18 cellular contexts compared by ENCODE assay signal in the genomic region with DNA sequence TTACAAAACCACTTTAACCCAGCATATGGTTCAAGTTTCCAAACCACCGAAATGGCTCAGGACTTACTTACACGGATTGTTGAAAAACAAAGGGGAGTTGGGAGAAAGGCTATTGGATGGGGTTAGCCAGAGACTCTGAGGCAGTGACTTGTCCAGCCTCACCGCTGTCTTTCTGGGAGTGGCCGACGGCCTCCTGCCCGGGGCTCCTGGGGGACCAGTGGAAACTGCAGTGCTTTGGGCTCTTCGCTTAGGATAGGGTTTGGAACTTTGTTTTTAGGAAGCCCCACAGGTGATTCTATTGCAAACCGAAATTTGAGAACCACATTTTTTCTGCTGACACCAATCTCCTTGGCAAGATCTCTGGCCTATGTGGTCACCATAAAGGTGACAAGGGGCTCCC. TPM values are rescaled to one million over a fixed set of nuclear protein-coding genes. Genes with fewer than 3 reads are reported as not detected.
DNase-seq lines count a peak whose midpoint lies in the region; ATAC-seq, FAIRE-seq and TF ChIP-seq lines count a peak whose summit lies in the region.
"Had no signal": no experiment of that assay in that cellular context is flagged by ENCODE, and none has a peak within 500 bp of the region (broad histone marks: within the 10 kb centered on the region; RNA-seq: fewer than 3 reads in every experiment).

No MANE protein-coding gene starts in this region.

- H3K4me2 ChIP-seq in mesendoderm (ENCODE audit: low read length): no peak overlapping the region
- H3K4me2 ChIP-seq: BLaER1, GM23338 had no signal

- no peak overlapping the region for H4K5ac ChIP-seq in mesendoderm (ENCODE audit: low read length)

- H3K18ac ChIP-seq in mesendoderm (ENCODE audit: low read length): no peak overlapping the region

- H2BK15ac ChIP-seq in mesendoderm (replicated peaks; ENCODE audit: low read depth): no peak overlapping the region

- no peak overlapping the region for H4K8ac ChIP-seq in mesendoderm (ENCODE audit: low read depth, low read length)

- H3K9me3 Mint-ChIP-seq in stimulated activated effector memory CD8-positive, alpha-beta T cell treated with anti-CD3 and anti-CD28 coated beads, Interleukin-12 subunit alpha, Interleukin-12 subunit beta, amount 100 ng/mL, for 72 hours: no peaks in the 10 kb centered on the region
- H3K9me3 Mint-ChIP-seq: GM23338 had no signal

- no peak overlapping the region for H3K4me3 ChIP-seq in bronchial epithelial cell (ENCODE audit: low read depth, low read length)
- no peak overlapping the region for H3K4me3 ChIP-seq in mesendoderm (ENCODE audit: low read length)
- H3K4me3 ChIP-seq: BLaER1, GM23338 had no signal

- no peak overlapping the region for H3K9ac ChIP-seq in mesendoderm (ENCODE audit: low read length)
- H3K9ac ChIP-seq: BLaER1 had no signal

- TF ChIP-seq CTCF in bronchial epithelial cell (IDR thresholded peaks at IDR 0.05; ENCODE audit: insufficient read depth, low read length, severe bottlenecking): no peak

- H3K4me1 ChIP-seq in mesendoderm (ENCODE audit: control insufficient read depth, low read depth, low read length): peaks cover 6% of the 10 kb centered on the region

- no peak overlapping the region for H2BK120ac ChIP-seq in mesendoderm (ENCODE audit: low read depth, low read length)

- FAIRE-seq in bronchial epithelial cell (lab: Jason Lieb, UNC): peak; percentile 18
- FAIRE-seq: G401.6, GM12891, H54 had no signal

- WGBS in mesendoderm (ENCODE audit: extremely low coverage, insufficient coverage, low lambda C conversion rate): no CpG with 5 or more reads among the region's 8 CpGs

- H3K27me3 ChIP-seq in bronchial epithelial cell (ENCODE audit: control insufficient read depth, insufficient read depth, low read length) (peaks cover 3% of the 10 kb centered on the region), mesendoderm (ENCODE audit: insufficient read depth, low read length, poor library complexity) (no peaks in the 10 kb centered on the region)
- H3K27me3 ChIP-seq: BLaER1 had no signal

- H3K79me2 ChIP-seq in mesendoderm (ENCODE audit: control insufficient read depth, insufficient read depth, low read length): no peaks in the 10 kb centered on the region

- peak; percentile 44 for DNase-seq in NCI-H2107 (lab: John Stamatoyannopoulos, UW)
- no peak for DNase-seq in NCI-H2107 treated with DMSO at 0.1 percent for 48 hours (lab: John Stamatoyannopoulos, UW; ENCODE audit: unreplicated experiment)
- peak; percentile 10 to 42 for DNase-seq in NCI-H187 (lab: John Stamatoyannopoulos, UW)
- no peak for DNase-seq in bronchial epithelial cell (ENCODE audit: low read depth)
- DNase-seq in stimulated activated effector memory CD8-positive, alpha-beta T cell treated with anti-CD3 and anti-CD28 coated beads, Interleukin-12 subunit alpha, Interleukin-12 subunit beta, amount 100 ng/mL, for 72 hours (ENCODE audit: low spot score in 2 of 2): no peak
- no peak for DNase-seq in inferior parietal cortex (ENCODE audit: extremely low spot score)
- DNase-seq in NCI-H774 (lab: John Stamatoyannopoulos, UW): no peak
- no peak for DNase-seq in mesendoderm
- DNase-seq: 8988T; CD4-positive, alpha-beta memory T cell; HCEC 1CT had no signal

- no peak overlapping the region for H3K27ac Mint-ChIP-seq in stimulated activated effector memory CD8-positive, alpha-beta T cell treated with anti-CD3 and anti-CD28 coated beads, Interleukin-12 subunit alpha, Interleukin-12 subunit beta, amount 100 ng/mL, for 72 hours
- H3K27ac Mint-ChIP-seq: CD14-positive monocyte; CD4-positive, alpha-beta memory T cell; GM23338 had no signal

- no peak overlapping the region for H2AK5ac ChIP-seq in mesendoderm (ENCODE audit: low read length)

- no peak overlapping the region for H2BK5ac ChIP-seq in mesendoderm (ENCODE audit: low read length)

- no peaks in the 10 kb centered on the region for H3K79me1 ChIP-seq in mesendoderm (ENCODE audit: low read length)

- H3K4me1 Mint-ChIP-seq in stimulated activated effector memory CD8-positive, alpha-beta T cell treated with anti-CD3 and anti-CD28 coated beads, Interleukin-12 subunit alpha, Interleukin-12 subunit beta, amount 100 ng/mL, for 72 hours: no peaks in the 10 kb centered on the region
- H3K4me1 Mint-ChIP-seq: CD4-positive, alpha-beta memory T cell had no signal

- no peaks in the 10 kb centered on the region for H3K36me3 Mint-ChIP-seq in stimulated activated effector memory CD8-positive, alpha-beta T cell treated with anti-CD3 and anti-CD28 coated beads, Interleukin-12 subunit alpha, Interleukin-12 subunit beta, amount 100 ng/mL, for 72 hours
- H3K36me3 Mint-ChIP-seq: CD14-positive monocyte; CD4-positive, alpha-beta memory T cell had no signal

- H3K56ac ChIP-seq in mesendoderm (ENCODE audit: low read length): no peak overlapping the region

- H3K27ac ChIP-seq in mesendoderm (ENCODE audit: low read depth, low read length): no peak overlapping the region
- H3K27ac ChIP-seq: BLaER1, HL-60 had no signal

- H3K23ac ChIP-seq in mesendoderm (ENCODE audit: low read length): no peak overlapping the region

- no peaks in the 10 kb centered on the region for H3K36me3 ChIP-seq in bronchial epithelial cell (ENCODE audit: control insufficient read depth, insufficient read depth, low read length)
- H3K36me3 ChIP-seq in mesendoderm (ENCODE audit: control insufficient read depth, insufficient read depth, low read length): no peaks in the 10 kb centered on the region
- H3K36me3 ChIP-seq: BLaER1 had no signal

- H3K4me3 Mint-ChIP-seq in stimulated activated effector memory CD8-positive, alpha-beta T cell treated with anti-CD3 and anti-CD28 coated beads, Interleukin-12 subunit alpha, Interleukin-12 subunit beta, amount 100 ng/mL, for 72 hours: no peak overlapping the region
- H3K4me3 Mint-ChIP-seq: CD4-positive, alpha-beta memory T cell; GM23338 had no signal

- ATAC-seq in stimulated activated effector memory CD8-positive, alpha-beta T cell treated with anti-CD3 and anti-CD28 coated beads, Interleukin-12 subunit alpha, Interleukin-12 subunit beta, amount 100 ng/mL, for 72 hours: peak; percentile 6
- ATAC-seq: GM23338 had no signal

- no peak overlapping the region for H3K4ac ChIP-seq in mesendoderm (ENCODE audit: low read depth, low read length)

RNA-seq across cellular contexts. Expression of a gene that starts 38.1 kb away (rescaled TPM):
- total RNA-seq in bronchial epithelial cell: 13.7 and 15.7 TPM in 2 replicates
- polyA plus RNA-seq in mesendoderm (2013, experiment 1 of 2): 11.4 TPM
- polyA plus RNA-seq in mesendoderm (2013, experiment 2 of 2): 11.2 TPM

Comparison
In these comparisons a context has a peak if more than half of its experiments do, and no peak if none do; other contexts are left out.
1. DNase-seq: peak in NCI-H2107 (single experiment) and NCI-H187 (2 of 2); none in NCI-H2107 treated with DMSO at 0.1 percent for 48 hours (single experiment), bronchial epithelial cell (single experiment), stimulated activated effector memory CD8-positive, alpha-beta T cell treated with anti-CD3 and anti-CD28 coated beads, Interleukin-12 subunit alpha, Interleukin-12 subunit beta, amount 100 ng/mL, for 72 hours (0 of 2), inferior parietal cortex (single experiment), NCI-H774 (single experiment) and mesendoderm (single experiment).